Comparison of ENCODE assay signal across 10 cellular contexts in genomic region chr6:163412345-163412744, GRCh38. TPM values are rescaled to one million over a fixed set of nuclear protein-coding genes. Genes with fewer than 3 reads are reported as not detected.
DNase-seq lines count a peak whose midpoint lies in the region; ATAC-seq, FAIRE-seq and TF ChIP-seq lines count a peak whose summit lies in the region.
"Had no signal": no experiment of that assay in that cellular context is flagged by ENCODE, and none has a peak within 500 bp of the region (broad histone marks: within the 10 kb centered on the region; RNA-seq: fewer than 3 reads in every experiment).

No MANE protein-coding gene starts in this region.

- no peaks in the 10 kb centered on the region for H4K20me1 ChIP-seq in GM12878 (ENCODE audit: control insufficient read depth, insufficient read depth)

- H3K4me1 Mint-ChIP-seq in activated T-cell treated with anti-CD3 and anti-CD28 coated beads, Interleukin-2, amount 50 U/mL, for 72 hours (ENCODE audit: low read depth), result peaks cover 21% of the 10 kb centered on the region

- DNase-seq in activated T-cell treated with anti-CD3 and anti-CD28 coated beads, Interleukin-2, amount 50 U/mL, for 72 hours, result no peak
- no peak for DNase-seq in activated T-cell treated with anti-CD3 and anti-CD28 coated beads for 4 hours
- no peak for DNase-seq in GM12878 (ENCODE audit: low read depth, low spot score)
- no peak for DNase-seq in right lobe of liver
- no peak for DNase-seq in thyroid gland
- no peak for DNase-seq in GM10248 (ENCODE audit: extremely low spot score)
- DNase-seq in stimulated activated CD4-positive, alpha-beta T cell treated with anti-CD3 and anti-CD28 coated beads, Interleukin-4, amount 100 ng/mL, for 1 hour, result no peak
- DNase-seq: central memory CD4-positive, alpha-beta T cell; EL had no signal

- H3K27ac ChIP-seq in GM12878 (ENCODE audit: control insufficient read depth, insufficient read depth) (no peak overlapping the region; the same call in 1 of the 2 replicates), right lobe of liver (peak overlapping the region; percentile 97 to 100 (median 98)), thyroid gland (peak overlapping the region in 2 of 3 donors; percentile 98 to 99)

- intact Hi-C loops in GM12878 (cut with micrococcal nuclease; ENCODE audit: unreplicated experiment) (loop anchor here (10.0 kb wide), 1 partner anchor 692 kb away; no protein-coding TSS in a partner anchor), right lobe of liver (cut with DNase I) (loop anchor here in 1 of 2 donors (10.0 kb wide), 1 partner anchor 218 kb away; no protein-coding TSS in a partner anchor), thyroid gland (cut with DNase I) (no loop called here)

- no peak for FAIRE-seq in GM12878 (lab: Jason Lieb, UNC)

- TF ChIP-seq POLR2A in GM12878 (IDR thresholded peaks at IDR 0.05; ENCODE audit: low read depth, low read length), result no peak
- no peak for TF ChIP-seq POLR2A in right lobe of liver (IDR thresholded peaks at IDR 0.05)
- TF ChIP-seq POLR2A in thyroid gland (IDR thresholded peaks at IDR 0.05), result no peak

- H3K36me3 ChIP-seq in GM12878 (ENCODE audit: control insufficient read depth in 2 of 2, insufficient read depth in 2 of 2, low read length in 1 of 2), result no peaks in the 10 kb centered on the region
- H3K36me3 ChIP-seq in right lobe of liver, result no peaks in the 10 kb centered on the region
- H3K36me3 ChIP-seq in thyroid gland, result no peaks in the 10 kb centered on the region

- H3K27me3 Mint-ChIP-seq in activated T-cell treated with anti-CD3 and anti-CD28 coated beads, Interleukin-2, amount 50 U/mL, for 72 hours (ENCODE audit: low read depth), result no peaks in the 10 kb centered on the region

- H3K27me3 ChIP-seq in GM12878 (replicated peaks in 1 of 2; ENCODE audit: control insufficient read depth in 2 of 2, insufficient read depth in 2 of 2, low read length in 1 of 2) (no peaks in the 10 kb centered on the region), right lobe of liver (no peaks in the 10 kb centered on the region), thyroid gland (no peaks in the 10 kb centered on the region)

- H3K79me2 ChIP-seq in GM12878 (ENCODE audit: control insufficient read depth, insufficient read depth, low read length), result peaks cover 28% of the 10 kb centered on the region

- no TSS peak for BruUV-seq in GM12878 (replicated peaks; lab: Mats Ljungman, UMichigan)

- no peak for TF ChIP-seq EP300 in GM12878 (IDR thresholded peaks at IDR 0.05; ENCODE audit: borderline replicate concordance in 1 of 2, control insufficient read depth in 1 of 2, low read depth in 2 of 2, low read length in 2 of 2)

- CTCF ChIA-PET in GM12878 (lab: Yijun Ruan, JAX) (no interaction called here), GM10248 (lab: Yijun Ruan, JAX) (interaction anchor here (0.8 to 1.4 kb wide), 5 partner anchors 10 to 142 kb away, joined by 3 to 4 read pairs (median 3); no protein-coding TSS in a partner anchor)

- SMC1A ChIA-PET in GM12878 (lab: Charles Lee; ENCODE audit: uncharacterized antibody, unreplicated experiment), result interaction anchor here (0.8 to 1.3 kb wide), 4 partner anchors 10 to 161 kb away, joined by 3 to 5 read pairs (median 3); no protein-coding TSS in a partner anchor

- POLR2A ChIA-PET in GM12878 (lab: Charles Lee), result interaction anchor here (0.8 to 1.2 kb wide), 3 partner anchors 9 to 13 kb away, joined by 5 to 7 read pairs (median 5); no protein-coding TSS in a partner anchor
- POLR2A ChIA-PET in GM10248 (lab: Yijun Ruan, JAX), result interaction anchor here (0.6 kb wide), 1 partner anchor 296 kb away, joined by 3 read pairs; no protein-coding TSS in a partner anchor

- H3K36me3 Mint-ChIP-seq in activated T-cell treated with anti-CD3 and anti-CD28 coated beads, Interleukin-2, amount 50 U/mL, for 72 hours (ENCODE audit: insufficient read depth in 2 of 2), result peaks cover 2 to 7% of the 10 kb centered on the region in 2 donors

- TF ChIP-seq CTCF in GM12878 (IDR thresholded peaks at IDR 0.05 in 2 of 3, conservative IDR thresholded peaks at IDR 0.05 in 1 of 3; ENCODE audit: control insufficient read depth in 2 of 3, extremely low read depth in 1 of 3, insufficient read depth in 1 of 3, low read depth in 3 of 3, low read length in 3 of 3) (no peak), right lobe of liver (IDR thresholded peaks at IDR 0.05) (no peak), thyroid gland (IDR thresholded peaks at IDR 0.05) (no peak), GM10248 (IDR thresholded peaks at IDR 0.05; ENCODE audit: control extremely low read depth, extremely low read depth, low read depth, missing control alignments) (no peak)

- no peak overlapping the region for H3K27ac Mint-ChIP-seq in activated T-cell treated with anti-CD3 and anti-CD28 coated beads, Interleukin-2, amount 50 U/mL, for 72 hours

- H3K4me2 ChIP-seq in GM12878 (ENCODE audit: control insufficient read depth, insufficient read depth), result peak overlapping the region; percentile 88

- H3K4me3 Mint-ChIP-seq in activated T-cell treated with anti-CD3 and anti-CD28 coated beads, Interleukin-2, amount 50 U/mL, for 72 hours, result peak overlapping the region; percentile 76 to 94

- H3K9ac ChIP-seq in GM12878 (ENCODE audit: control insufficient read depth, insufficient read depth, low read length), result no peak overlapping the region

- H3K4me3 ChIP-seq in GM12878, result peak overlapping the region; percentile 70
- H3K4me3 ChIP-seq in right lobe of liver, result peak overlapping the region in 1 of 3 donors; percentile 71
- no peak overlapping the region for H3K4me3 ChIP-seq in thyroid gland (replicated peaks in 1 of 3)

- ATAC-seq in activated T-cell treated with anti-CD3 and anti-CD28 coated beads, Interleukin-2, amount 50 U/mL, for 72 hours (replicated peaks in 1 of 2), result no peak
- ATAC-seq in GM12878 (no peak), right lobe of liver (no peak), GM21786 (IDR thresholded peaks at IDR 0.05; ENCODE audit: unreplicated experiment) (no peak)

- TF ChIP-seq RAD21 in GM12878 (IDR thresholded peaks at IDR 0.05; ENCODE audit: insufficient read depth, low read depth, low read length), result no peak

- RAD21 ChIA-PET in GM12878 (lab: Charles Lee; ENCODE audit: unreplicated experiment), result interaction anchor here (0.9 kb wide), 1 partner anchor 48 kb away, joined by 3 read pairs; no protein-coding TSS in a partner anchor

- no peaks in the 10 kb centered on the region; the same call in 1 of the 2 replicates for H3K4me1 ChIP-seq in GM12878 (ENCODE audit: control insufficient read depth, insufficient read depth, low read length)
- peaks cover 0 to 3% (median 0%) of the 10 kb centered on the region in 4 donors for H3K4me1 ChIP-seq in right lobe of liver
- H3K4me1 ChIP-seq in thyroid gland, result peaks cover 5 to 14% of the 10 kb centered on the region in 2 donors

- no peaks in the 10 kb centered on the region for H3K9me3 ChIP-seq in GM12878 (replicated peaks; ENCODE audit: control insufficient read depth, insufficient read depth, low read length)
- no peaks in the 10 kb centered on the region for H3K9me3 ChIP-seq in right lobe of liver
- H3K9me3 ChIP-seq in thyroid gland, result no peaks in the 10 kb centered on the region

- in situ Hi-C loops in GM12878 (cut with MboI), result no loop called here

- no peaks in the 10 kb centered on the region for H3K9me3 Mint-ChIP-seq in activated T-cell treated with anti-CD3 and anti-CD28 coated beads, Interleukin-2, amount 50 U/mL, for 72 hours

- 2% methylated on average over 2 of the region's 2 CpGs for WGBS in GM12878 (ENCODE audit: insufficient coverage, insufficient replicate concordance, low lambda C conversion rate, missing lambda C conversion rate)
- WGBS in right lobe of liver (ENCODE audit: insufficient coverage, low coverage, low lambda C conversion rate, missing lambda C conversion rate), result 4% methylated on average over 2 of the region's 2 CpGs
- WGBS in thyroid gland, 2 donors, result 63 to 64% methylated on average over 2 of the region's 2 CpGs

- peak overlapping the region; percentile 85; the same call in 1 of the 2 replicates for H2AFZ ChIP-seq in GM12878 (ENCODE audit: control insufficient read depth, low read depth, low read length)

TF ChIP-seq in GM12878, 131 proteins besides CTCF, POLR2A, EP300 and RAD21:
- TF ChIP-seq MEF2A (IDR thresholded peaks at IDR 0.05; ENCODE audit: insufficient read depth, low read depth, low read length) (no peak), TCF7 (IDR thresholded peaks at IDR 0.05; ENCODE audit: borderline replicate concordance) (no peak), SREBF2 (IDR thresholded peaks at IDR 0.05; ENCODE audit: low read length) (no peak), EED (IDR thresholded peaks at IDR 0.05; ENCODE audit: low read depth) (no peak), IKZF1 (conservative IDR thresholded peaks at IDR 0.05) (no peak), CHD4 (IDR thresholded peaks at IDR 0.05) (no peak), SPI1 (IDR thresholded peaks at IDR 0.05; ENCODE audit: borderline replicate concordance, insufficient read depth, low read depth, low read length) (no peak)

RNA-seq across cellular contexts. Expression of gene QKI, which starts 2.2 kb away (rescaled TPM):
- total RNA-seq in activated T-cell treated with anti-CD3 and anti-CD28 coated beads, Interleukin-2, amount 50 U/mL, for 72 hours, result 10 to 100 TPM; 62.0 to 64.2 TPM
- total RNA-seq in GM12878 (2013; cell fraction: nucleolus; rRNA removed), result 93.7 and 101 TPM in 2 replicates
- total RNA-seq in GM12878 (2014; rRNA removed) (43.7 and 46.4 TPM in 2 replicates), GM12878 (2014; rRNA removed; fragmentation: Illumina TruSeq; extraction: Trizol) (47.8 and 52.5 TPM in 2 replicates), GM12878 (2021) (50.7 and 54.5 TPM in 2 replicates), right lobe of liver (10 to 100 TPM; 47.6 to 80.8 (median 76.3) TPM), thyroid gland (100 to 1,000 TPM in 2 of 4 donors, 10 to 100 TPM in 2; 90.3 to 134 (median 101) TPM)
- polyA plus RNA-seq in GM12878 (2011; ENCODE audit: low read depth), result 28.6 TPM
- polyA plus RNA-seq in GM12878 (2011; rRNA removed) (62.3 and 68.4 TPM in 2 replicates), GM12878 (2014; fragmentation: Illumina TruSeq; extraction: Trizol) (54.6 and 72.5 TPM in 2 replicates), GM12878 (2014; fragmentation: Nextera tagmentation; extraction: Ambion mirVana) (10 to 100 TPM; 10.7 to 27.1 TPM), GM12878 (2014; rRNA removed) (31.4 and 35.0 TPM in 2 replicates), GM12878 (2016; fragmentation: Nextera tagmentation; extraction: Ambion mirVana) (1 to 10 TPM; 4.7 to 4.8 TPM)
- polyA plus RNA-seq in GM12878 (2011; cell fraction: cytosol; rRNA removed), result 73.9 and 89.7 TPM in 2 replicates
- polyA plus RNA-seq in GM12878 (2011; cell fraction: nucleus; rRNA removed), result 42.5 and 60.8 TPM in 2 replicates
- 15.4 and 24.9 TPM in 2 replicates for polyA plus RNA-seq in GM12878 (2012)
- 203 and 222 TPM in 2 replicates for polyA minus RNA-seq in GM12878 (2011; rRNA and poly(A)+ RNA removed)
- polyA minus RNA-seq in GM12878 (2011; cell fraction: cytosol; rRNA and poly(A)+ RNA removed), result 55.9 and 69.2 TPM in 2 replicates
- 55.2 and 80.6 TPM in 2 replicates for polyA minus RNA-seq in GM12878 (2011; cell fraction: nucleus; rRNA and poly(A)+ RNA removed)
